ENCODE assay signal across 8 cellular contexts in the genomic region with DNA sequence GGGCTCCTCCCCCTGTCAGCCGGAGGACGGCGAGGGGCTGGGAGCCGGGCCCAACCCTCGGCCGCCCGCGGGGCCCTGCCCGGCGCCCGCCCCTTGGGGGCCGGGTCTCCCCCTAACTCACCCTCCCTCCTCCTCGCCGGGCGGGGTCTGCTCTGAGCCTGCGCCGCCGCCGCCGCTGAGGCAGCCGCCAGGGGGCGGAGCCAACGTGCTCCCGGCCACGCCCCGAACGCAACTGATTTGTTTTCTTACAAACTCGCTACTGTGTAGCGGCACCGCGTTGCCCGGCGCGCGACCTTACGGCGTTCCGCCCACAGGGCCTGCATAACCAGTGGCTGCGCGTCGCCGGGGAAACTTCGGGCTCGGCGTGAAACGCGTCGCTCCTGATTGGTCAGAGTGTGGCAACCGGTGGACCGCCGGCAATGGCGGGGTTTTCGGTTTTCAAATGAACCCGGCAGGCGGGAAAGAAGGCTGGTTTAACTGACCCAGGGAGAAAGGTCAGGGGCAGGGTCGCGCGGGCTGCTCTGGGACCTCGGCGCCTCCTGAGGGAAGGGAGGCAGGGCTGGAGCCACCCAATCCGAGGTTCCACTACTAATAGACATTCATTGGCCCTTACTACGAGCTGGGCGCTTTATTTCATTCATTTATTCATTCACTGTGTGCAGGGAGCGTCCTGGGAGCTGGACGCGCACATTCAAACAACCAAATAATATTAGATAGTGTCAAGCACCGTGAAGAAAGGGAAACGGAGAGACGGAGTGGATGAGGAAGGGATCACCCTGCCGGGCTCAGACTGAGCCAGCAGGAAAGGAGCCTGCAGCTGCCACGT. TPM values are rescaled to one million over a fixed set of nuclear protein-coding genes. Genes with fewer than 3 reads are reported as not detected.
DNase-seq lines count a peak whose midpoint lies in the region; ATAC-seq and TF ChIP-seq lines count a peak whose summit lies in the region.

Gene CDKN2D, minus strand, starts transcription at position 154 of the 826 bp plus-strand sequence. CDS start 326 bp downstream, outside the sequence.

- H3K27ac Mint-ChIP-seq in CD14-positive monocyte = peak within 1 kb of the TSS; percentile 93 to 100 (median 98)

- peak within 1 kb of the TSS; percentile 92 to 99 for H3K4me3 Mint-ChIP-seq in CD14-positive monocyte

- H3K27me3 ChIP-seq in liver (ENCODE audit: control insufficient read depth in 4 of 4, insufficient read depth in 4 of 4, low read length in 3 of 4) = no peaks in the 10 kb centered on the region

- no peaks in the 10 kb centered on the region for H3K36me3 ChIP-seq in liver (ENCODE audit: control insufficient read depth in 4 of 4, insufficient read depth in 3 of 4, low read depth in 1 of 4, low read length in 3 of 4)

- H3K4me3 ChIP-seq in liver (ENCODE audit: low read depth in 1 of 3, low read length in 3 of 3) = peak within 1 kb of the TSS; percentile 54 to 91 (median 55)

- H3K27me3 Mint-ChIP-seq in CD14-positive monocyte (ENCODE audit: low read depth in 3 of 3) = peaks cover 4 to 6% (median 4%) of the 10 kb centered on the region in 3 donors

- peak; percentile 67 for ATAC-seq in GM19395 (IDR thresholded peaks at IDR 0.05; ENCODE audit: unreplicated experiment)
- ATAC-seq in HG03565 (IDR thresholded peaks at IDR 0.05; ENCODE audit: unreplicated experiment) = peak; percentile 59

- no peaks in the 10 kb centered on the region for H3K9me3 Mint-ChIP-seq in CD14-positive monocyte

- peak within 1 kb of the TSS; percentile 46 to 65 for H3K27ac ChIP-seq in liver (ENCODE audit: low read depth in 1 of 2, low read length in 2 of 2)

- DNase-seq in CD14-positive monocyte (ENCODE audit: low spot score) = peak; percentile 99
- peak; percentile 98 for DNase-seq in NCI-H774 (lab: John Stamatoyannopoulos, UW)
- DNase-seq in activated CD4-positive, alpha-beta T cell treated with anti-CD3 and anti-CD28 coated beads, Interleukin-2, amount 50 U/mL, for 4 hours = peak; percentile 99 to 100
- DNase-seq in dermis blood vessel endothelial cell = peak; percentile 100
- peak; percentile 99 for DNase-seq in stimulated activated CD4-positive, alpha-beta T cell treated with anti-CD3 and anti-CD28 coated beads, Interleukin-4, amount 100 ng/mL, for 24 hours

- peaks cover 13 to 41% (median 23%) of the 10 kb centered on the region in 4 donors for H3K4me1 ChIP-seq in liver (ENCODE audit: control insufficient read depth in 4 of 4, insufficient read depth in 4 of 4, low read length in 3 of 4)

- H3K4me1 Mint-ChIP-seq in CD14-positive monocyte = peaks cover 42% of the 10 kb centered on the region

- H3K9me3 ChIP-seq in liver (ENCODE audit: control insufficient read depth in 4 of 4, low read length in 3 of 4) = no peaks in the 10 kb centered on the region

- intact Hi-C loops in CD14-positive monocyte (cut with micrococcal nuclease) = loop anchor here (5.0 to 10.0 kb wide), 5 partner anchors 83 to 317 kb away; partner anchors contain the start of genes CDC37 (in 1 of the 2), ILF3 (in 1 of the 2) and MRPL4 (in 1 of the 2)

- TF ChIP-seq CTCF in CD14-positive monocyte (IDR thresholded peaks at IDR 0.05) (no peak), liver (IDR thresholded peaks at IDR 0.05; ENCODE audit: low read depth, low read length, missing input control) (peak; percentile 43)

- peak within 1 kb of the TSS; percentile 22 to 58 for H3K9ac ChIP-seq in liver (ENCODE audit: low read depth in 1 of 2, low read length in 2 of 2)

- H3K36me3 Mint-ChIP-seq in CD14-positive monocyte = peaks cover 8 to 10% of the 10 kb centered on the region in 2 donors

- WGBS in liver = under 1% methylated on average over 71 of the region's 71 CpGs

- no peak for TF ChIP-seq RAD21 in liver (IDR thresholded peaks at IDR 0.05)

TF ChIP-seq in liver, 16 proteins besides CTCF, POLR2A, EP300 and RAD21:
- TF ChIP-seq EGR1 (IDR thresholded peaks at IDR 0.05; ENCODE audit: low read depth in 2 of 2) (peak in 1 of 2 donors; percentile 55), FOXA1 (IDR thresholded peaks at IDR 0.05) (peak; percentile 46), GABPA (IDR thresholded peaks at IDR 0.05 in 1 of 2, conservative IDR thresholded peaks at IDR 0.05 in 1 of 2) (peak in 1 of 2 donors; percentile 54), JUND (IDR thresholded peaks at IDR 0.05) (no peak), ZBTB33 (IDR thresholded peaks at IDR 0.05) (peak; percentile 77), FOXA2 (IDR thresholded peaks at IDR 0.05) (no peak), SP1 (IDR thresholded peaks at IDR 0.05) (peak; percentile 92), HNF4G (IDR thresholded peaks at IDR 0.05) (no peak), HNF4A (conservative IDR thresholded peaks at IDR 0.05) (peak in 1 of 2 donors; percentile 2), ATF3 (IDR thresholded peaks at IDR 0.05) (no peak), RXRA (IDR thresholded peaks at IDR 0.05) (peak; percentile 56 to 72), TAF1 (conservative IDR thresholded peaks at IDR 0.05) (no peak), YY1 (IDR thresholded peaks at IDR 0.05) (peak; percentile 88)
- TF ChIP-seq, protein P1, sequence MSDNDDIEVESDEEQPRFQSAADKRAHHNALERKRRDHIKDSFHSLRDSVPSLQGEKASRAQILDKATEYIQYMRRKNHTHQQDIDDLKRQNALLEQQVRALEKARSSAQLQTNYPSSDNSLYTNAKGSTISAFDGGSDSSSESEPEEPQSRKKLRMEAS (IDR thresholded peaks at IDR 0.05) = peak; percentile 75
- TF ChIP-seq, protein P2, sequence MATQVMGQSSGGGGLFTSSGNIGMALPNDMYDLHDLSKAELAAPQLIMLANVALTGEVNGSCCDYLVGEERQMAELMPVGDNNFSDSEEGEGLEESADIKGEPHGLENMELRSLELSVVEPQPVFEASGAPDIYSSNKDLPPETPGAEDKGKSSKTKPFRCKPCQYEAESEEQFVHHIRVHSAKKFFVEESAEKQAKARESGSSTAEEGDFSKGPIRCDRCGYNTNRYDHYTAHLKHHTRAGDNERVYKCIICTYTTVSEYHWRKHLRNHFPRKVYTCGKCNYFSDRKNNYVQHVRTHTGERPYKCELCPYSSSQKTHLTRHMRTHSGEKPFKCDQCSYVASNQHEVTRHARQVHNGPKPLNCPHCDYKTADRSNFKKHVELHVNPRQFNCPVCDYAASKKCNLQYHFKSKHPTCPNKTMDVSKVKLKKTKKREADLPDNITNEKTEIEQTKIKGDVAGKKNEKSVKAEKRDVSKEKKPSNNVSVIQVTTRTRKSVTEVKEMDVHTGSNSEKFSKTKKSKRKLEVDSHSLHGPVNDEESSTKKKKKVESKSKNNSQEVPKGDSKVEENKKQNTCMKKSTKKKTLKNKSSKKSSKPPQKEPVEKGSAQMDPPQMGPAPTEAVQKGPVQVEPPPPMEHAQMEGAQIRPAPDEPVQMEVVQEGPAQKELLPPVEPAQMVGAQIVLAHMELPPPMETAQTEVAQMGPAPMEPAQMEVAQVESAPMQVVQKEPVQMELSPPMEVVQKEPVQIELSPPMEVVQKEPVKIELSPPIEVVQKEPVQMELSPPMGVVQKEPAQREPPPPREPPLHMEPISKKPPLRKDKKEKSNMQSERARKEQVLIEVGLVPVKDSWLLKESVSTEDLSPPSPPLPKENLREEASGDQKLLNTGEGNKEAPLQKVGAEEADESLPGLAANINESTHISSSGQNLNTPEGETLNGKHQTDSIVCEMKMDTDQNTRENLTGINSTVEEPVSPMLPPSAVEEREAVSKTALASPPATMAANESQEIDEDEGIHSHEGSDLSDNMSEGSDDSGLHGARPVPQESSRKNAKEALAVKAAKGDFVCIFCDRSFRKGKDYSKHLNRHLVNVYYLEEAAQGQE (IDR thresholded peaks at IDR 0.05) = peak; percentile 34

RNA-seq across cellular contexts. Expression of gene CDKN2D, which starts in this region (rescaled TPM):
- polyA plus RNA-seq in CD14-positive monocyte = 100 to 1,000 TPM; 115 to 130 TPM
- total RNA-seq in dermis blood vessel endothelial cell = 4.6 and 7.6 TPM in 2 replicates
- total RNA-seq in liver = 10 to 100 TPM in 1 of 2 donors, 1 to 10 TPM in 1; 2.7 to 86.4 TPM
- polyA plus RNA-seq in liver = 1 to 10 TPM; 1.6 to 4.4 TPM

Comparison
In these comparisons a context has a peak if more than half of its experiments do, and no peak if none do; other contexts are left out.
1. Peak in every context shown above with its lines: DNase-seq, ATAC-seq, H3K4me3 ChIP-seq and H3K27ac ChIP-seq.
2. RNA of gene CDKN2D (polyA plus RNA-seq): 115 to 130 TPM in CD14-positive monocyte; 1.6 to 4.4 TPM in liver; every median in the first group is over 10 times any median in the second.